Comparison of ENCODE assay signal across 8 cellular contexts in genomic region chr4:153465922-153466636, GRCh38. TPM values are rescaled to one million over a fixed set of nuclear protein-coding genes. Genes with fewer than 3 reads are reported as not detected.
A peak's percentile ranks its signal among the peaks of the same experiment; 100 is the strongest.
DNase-seq lines count a peak whose midpoint lies in the region; ATAC-seq and TF ChIP-seq lines count a peak whose summit lies in the region.

TSS of gene TMEM131L (plus strand) at chr4:153466360. CDS start at chr4:153466398, 38 bp downstream.

- H3K4me1 Mint-ChIP-seq in CD4-positive, alpha-beta T cell (ENCODE audit: low read depth) = peaks cover 50% of the 10 kb centered on the region
- peaks cover 33% of the 10 kb centered on the region for H3K4me1 Mint-ChIP-seq in stimulated activated naive CD8-positive, alpha-beta T cell treated with anti-CD3 and anti-CD28 coated beads, Interleukin-15, amount 100 ng/mL, for 72 hours

- H3K27me3 ChIP-seq in CD4-positive, alpha-beta T cell (ENCODE audit: control insufficient read depth, insufficient read depth, low read length) = no peaks in the 10 kb centered on the region
- H3K27me3 ChIP-seq in HL-60 (ENCODE audit: insufficient read depth, poor library complexity, severe bottlenecking) = no peaks in the 10 kb centered on the region
- no peaks in the 10 kb centered on the region for H3K27me3 ChIP-seq in muscle layer of duodenum (ENCODE audit: low read depth, low read length)

- H3K4me3 ChIP-seq in HL-60 (replicated peaks; ENCODE audit: insufficient read depth, low read length) = peak within 1 kb of the TSS; percentile 87
- peak within 1 kb of the TSS; percentile 87 for H3K4me3 ChIP-seq in OCI-LY7 (ENCODE audit: low read depth, low read length, poor library complexity, severe bottlenecking)
- peak within 1 kb of the TSS; percentile 78 to 85 for H3K4me3 ChIP-seq in muscle layer of duodenum (ENCODE audit: low read depth in 1 of 2, low read length in 2 of 2)

- POLR2A ChIA-PET in CD4-positive, alpha-beta T cell (lab: Charles Lee) = interaction anchor here (0.7 to 21.1 kb wide), 28 partner anchors 9 to 122 kb away, joined by 3 to 434 read pairs (median 8); partner anchors contain the start of gene MND1
- POLR2A ChIA-PET in OCI-LY7 (lab: Charles Lee) = interaction anchor here (0.6 to 6.4 kb wide), 26 partner anchors 9 to 182 kb away, joined by 3 to 60 read pairs (median 5); partner anchors contain the start of gene MND1

- peak within 1 kb of the TSS; percentile 95 for H3K4me2 ChIP-seq in OCI-LY7 (ENCODE audit: low read length)

- H3K9me3 ChIP-seq in CD4-positive, alpha-beta T cell (ENCODE audit: control insufficient read depth, low read length) = no peaks in the 10 kb centered on the region
- no peaks in the 10 kb centered on the region for H3K9me3 ChIP-seq in OCI-LY7 (ENCODE audit: low read length)
- no peaks in the 10 kb centered on the region for H3K9me3 ChIP-seq in muscle layer of duodenum (ENCODE audit: control insufficient read depth in 1 of 2, low read length in 2 of 2)

- H2AFZ ChIP-seq in OCI-LY7 (ENCODE audit: low read length) = no peak within 1 kb of the TSS; the same call in 1 of the 2 replicates

- peaks cover 48% of the 10 kb centered on the region for H3K36me3 Mint-ChIP-seq in CD4-positive, alpha-beta T cell (ENCODE audit: low read depth)

- no peaks in the 10 kb centered on the region for H3K9me3 Mint-ChIP-seq in CD4-positive, alpha-beta T cell
- H3K9me3 Mint-ChIP-seq in stimulated activated naive CD8-positive, alpha-beta T cell treated with anti-CD3 and anti-CD28 coated beads, Interleukin-15, amount 100 ng/mL, for 72 hours = no peaks in the 10 kb centered on the region

- H3K79me2 ChIP-seq in OCI-LY7 (ENCODE audit: insufficient read depth, low read depth, low read length) = peaks cover 53% of the 10 kb centered on the region

- H3K36me3 ChIP-seq in OCI-LY7 (ENCODE audit: insufficient read depth, low read length) (peaks cover 46% of the 10 kb centered on the region), muscle layer of duodenum (ENCODE audit: control insufficient read depth in 1 of 2, insufficient read depth in 2 of 2, low read length in 2 of 2) (no peaks in the 10 kb centered on the region)

- no peaks in the 10 kb centered on the region for H3K27me3 Mint-ChIP-seq in CD4-positive, alpha-beta T cell
- no peaks in the 10 kb centered on the region for H3K27me3 Mint-ChIP-seq in stimulated activated naive CD8-positive, alpha-beta T cell treated with anti-CD3 and anti-CD28 coated beads, Interleukin-15, amount 100 ng/mL, for 72 hours

- peak within 1 kb of the TSS; percentile 95 for H3K27ac Mint-ChIP-seq in CD4-positive, alpha-beta T cell
- H3K27ac Mint-ChIP-seq in stimulated activated naive CD8-positive, alpha-beta T cell treated with anti-CD3 and anti-CD28 coated beads, Interleukin-15, amount 100 ng/mL, for 72 hours = peak within 1 kb of the TSS; percentile 74 to 95

- H4K20me1 ChIP-seq in OCI-LY7 (ENCODE audit: insufficient read depth, low read length) = peaks cover 32% of the 10 kb centered on the region

- intact Hi-C loops in CD4-positive, alpha-beta T cell (cut with DNase I, micrococcal nuclease) = loop anchor here (1.0 to 10.0 kb wide), 6 partner anchors 29 to 122 kb away; partner anchors contain the start of gene MND1 (in 1 of the 2)
- intact Hi-C loops in OCI-LY7 (cut with micrococcal nuclease; ENCODE audit: unreplicated experiment) = loop anchor here (2.0 kb wide), 1 partner anchor 63 kb away; no protein-coding TSS in a partner anchor

- peaks cover 44% of the 10 kb centered on the region for H3K4me1 ChIP-seq in OCI-LY7 (ENCODE audit: insufficient read depth, low read length, poor library complexity, severe bottlenecking)
- peaks cover 0 to 12% of the 10 kb centered on the region in 2 donors for H3K4me1 ChIP-seq in muscle layer of duodenum (ENCODE audit: control insufficient read depth in 1 of 2, insufficient read depth in 2 of 2, low read length in 2 of 2)

- peak within 1 kb of the TSS; percentile 99 for H3K4me3 Mint-ChIP-seq in CD4-positive, alpha-beta T cell
- H3K4me3 Mint-ChIP-seq in stimulated activated naive CD8-positive, alpha-beta T cell treated with anti-CD3 and anti-CD28 coated beads, Interleukin-15, amount 100 ng/mL, for 72 hours = peak within 1 kb of the TSS; percentile 97 to 98

- CTCF ChIA-PET in CD4-positive, alpha-beta T cell (lab: Charles Lee) = interaction anchor here (1.0 to 6.4 kb wide), 19 partner anchors 11 to 686 kb away, joined by 3 to 33 read pairs (median 5); partner anchors contain the start of genes ARFIP1, MND1 and TIGD4
- CTCF ChIA-PET in OCI-LY7 (lab: Charles Lee; ENCODE audit: unreplicated experiment) = interaction anchor here (1.0 to 1.6 kb wide), 6 partner anchors 10 to 123 kb away, joined by 3 to 4 read pairs (median 3); no protein-coding TSS in a partner anchor

- peak; percentile 72 for ATAC-seq in CD4-positive, alpha-beta T cell (ENCODE audit: poor library complexity)
- ATAC-seq in GM19455 (IDR thresholded peaks at IDR 0.05; ENCODE audit: unreplicated experiment) (peak; percentile 50), esophagus mucosa (peak; percentile 86)
- ATAC-seq in stimulated activated naive CD8-positive, alpha-beta T cell treated with anti-CD3 and anti-CD28 coated beads, Interleukin-15, amount 100 ng/mL, for 72 hours = peak; percentile 81

- peak within 1 kb of the TSS; percentile 87 for H3K27ac ChIP-seq in CD4-positive, alpha-beta T cell (ENCODE audit: low read depth, low read length)
- peak within 1 kb of the TSS; percentile 90 for H3K27ac ChIP-seq in HL-60 (replicated peaks)
- peak within 1 kb of the TSS; percentile 95 for H3K27ac ChIP-seq in OCI-LY7 (ENCODE audit: low read depth, low read length, poor library complexity, severe bottlenecking)
- peak within 1 kb of the TSS; percentile 43 for H3K27ac ChIP-seq in muscle layer of duodenum (ENCODE audit: low read length)

- H3K9me2 ChIP-seq in OCI-LY7 (ENCODE audit: insufficient read depth, low read length) = no peaks in the 10 kb centered on the region

- peak in 9 of 10 experiments; percentile 52 to 77 (median 66) for DNase-seq in CD4-positive, alpha-beta T cell
- DNase-seq in HL-60 (ENCODE audit: low read depth in 1 of 2, low spot score in 1 of 2) = peak; percentile 73 to 84
- DNase-seq in OCI-LY7 (ENCODE audit: low spot score) = peak; percentile 88
- peak; percentile 69 for DNase-seq in activated T-cell treated with anti-CD3 and anti-CD28 coated beads for 48 hours (ENCODE audit: low read depth)
- peak; percentile 69 to 73 for DNase-seq in stimulated activated naive CD8-positive, alpha-beta T cell treated with anti-CD3 and anti-CD28 coated beads, Interleukin-15, amount 100 ng/mL, for 72 hours

- BruUV-seq in OCI-LY7 (replicated peaks; lab: Mats Ljungman, UMichigan) = no TSS peak

- peak; percentile 19 for TF ChIP-seq CTCF in CD4-positive, alpha-beta T cell (IDR thresholded peaks at IDR 0.05)
- no peak for TF ChIP-seq CTCF in HL-60 (IDR thresholded peaks at IDR 0.05; ENCODE audit: insufficient read depth, low read length)
- peak; percentile 37; the same call in 1 of the 2 replicates for TF ChIP-seq CTCF in OCI-LY7 (conservative IDR thresholded peaks at IDR 0.05; ENCODE audit: low read length)

RNA-seq across cellular contexts. Expression of gene TMEM131L, which starts in this region (rescaled TPM):
- 100 to 1,000 TPM; 101 to 106 TPM for total RNA-seq in CD4-positive, alpha-beta T cell
- 98.7 and 148 TPM in 2 replicates for total RNA-seq in OCI-LY7 (2014; rRNA removed; shearing (Covaris generic))
- total RNA-seq in OCI-LY7 (2022) (133 and 169 TPM in 2 replicates), esophagus mucosa (14.7 TPM)

Comparison
In these comparisons a context has a peak if more than half of its experiments do, and no peak if none do; other contexts are left out.
1. Peak in every context shown above with its lines: DNase-seq, ATAC-seq, H3K4me3 ChIP-seq and H3K27ac ChIP-seq.
2. H3K27ac ChIP-seq: peak in every context shown above with its lines; median percentile 95 in OCI-LY7; 90 in HL-60; 87 in CD4-positive, alpha-beta T cell; 43 in muscle layer of duodenum.